ENCODE assay signal across 1 cellular context in genomic region chr12:57720606-57721595, GRCh38.
TF ChIP-seq lines count a peak whose summit lies in the region.

No MANE protein-coding gene starts in this region.

TF ChIP-seq in HEK293, 187 proteins besides CTCF, POLR2A, EP300 and RAD21 (continued from another document):
- no peak for TF ChIP-seq ZSCAN5A (tag by site-specific recombination; IDR thresholded peaks at IDR 0.05)
- TF ChIP-seq ZNF670 (tag by site-specific recombination; IDR thresholded peaks at IDR 0.05; ENCODE audit: low read depth), result no peak
- no peak for TF ChIP-seq ZNF274 (IDR thresholded peaks at IDR 0.05; ENCODE audit: low read length)
- TF ChIP-seq ZNF274 (tag by site-specific recombination; IDR thresholded peaks at IDR 0.05; ENCODE audit: borderline replicate concordance), result no peak
- TF ChIP-seq ZNF521 (tag by site-specific recombination; IDR thresholded peaks at IDR 0.05), result no peak
- no peak for TF ChIP-seq ATF2 (tag by site-specific recombination; IDR thresholded peaks at IDR 0.05; ENCODE audit: low read depth)
- TF ChIP-seq ZBTB21 (tag by site-specific recombination; IDR thresholded peaks at IDR 0.05), result no peak
- no peak for TF ChIP-seq KLF8 (tag by site-specific recombination; IDR thresholded peaks at IDR 0.05)
- no peak for TF ChIP-seq ZNF140 (tag by site-specific recombination; IDR thresholded peaks at IDR 0.05)
- TF ChIP-seq ZNF112 (tag by site-specific recombination; IDR thresholded peaks at IDR 0.05), result no peak
- no peak for TF ChIP-seq PRDM1 (tag by site-specific recombination; IDR thresholded peaks at IDR 0.05)
- TF ChIP-seq PRDM10 (tag by site-specific recombination; IDR thresholded peaks at IDR 0.05), result no peak
- no peak for TF ChIP-seq ZNF610 (tag by site-specific recombination; IDR thresholded peaks at IDR 0.05; ENCODE audit: borderline replicate concordance)
- no peak for TF ChIP-seq ZNF645 (tag by site-specific recombination; IDR thresholded peaks at IDR 0.05)
- no peak for TF ChIP-seq ZNF776 (tag by site-specific recombination; IDR thresholded peaks at IDR 0.05; ENCODE audit: borderline replicate concordance)
- TF ChIP-seq ZNF626 (tag by site-specific recombination; IDR thresholded peaks at IDR 0.05), result no peak
